Comparison of ENCODE assay signal across 1 cellular context in the genomic region with DNA sequence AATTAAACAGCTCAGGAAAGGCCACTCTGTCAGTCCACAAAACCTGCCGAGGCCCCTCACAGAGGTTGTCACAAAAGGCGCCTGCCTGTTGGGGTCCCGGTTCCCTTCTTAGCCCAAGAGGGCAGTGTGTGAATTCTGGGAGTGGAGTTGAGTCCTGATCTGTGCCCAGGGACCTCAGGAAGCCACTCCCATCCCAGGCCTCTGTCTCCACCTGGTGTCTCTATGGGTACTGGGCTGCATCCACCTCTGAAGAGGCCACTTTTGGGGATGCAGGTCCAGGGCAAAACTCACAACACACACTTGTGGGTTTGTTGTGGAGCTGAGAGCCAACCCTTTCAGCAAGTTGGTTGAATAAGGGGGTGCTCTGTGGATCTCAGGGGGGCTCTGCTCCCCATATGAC.
TF ChIP-seq lines count a peak whose summit lies in the region.

No MANE protein-coding gene starts in this region.

TF ChIP-seq in HCT116, 20 proteins besides CTCF, POLR2A, EP300 and RAD21:
- TF ChIP-seq REST (IDR thresholded peaks at IDR 0.05; ENCODE audit: low read depth) (no peak), ZFX (IDR thresholded peaks at IDR 0.05) (no peak), CEBPB (IDR thresholded peaks at IDR 0.05; ENCODE audit: low read depth) (no peak), ZBTB33 (IDR thresholded peaks at IDR 0.05; ENCODE audit: extremely low read depth, insufficient replicate concordance, low read length) (no peak), ELF1 (IDR thresholded peaks at IDR 0.05; ENCODE audit: borderline replicate concordance, low read depth) (no peak), YY1 (IDR thresholded peaks at IDR 0.05; ENCODE audit: extremely low read depth, insufficient replicate concordance, low read depth, low read length) (no peak)
- TF ChIP-seq, protein P1, sequence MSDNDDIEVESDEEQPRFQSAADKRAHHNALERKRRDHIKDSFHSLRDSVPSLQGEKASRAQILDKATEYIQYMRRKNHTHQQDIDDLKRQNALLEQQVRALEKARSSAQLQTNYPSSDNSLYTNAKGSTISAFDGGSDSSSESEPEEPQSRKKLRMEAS (IDR thresholded peaks at IDR 0.05): no peak
